In the genomic region with DNA sequence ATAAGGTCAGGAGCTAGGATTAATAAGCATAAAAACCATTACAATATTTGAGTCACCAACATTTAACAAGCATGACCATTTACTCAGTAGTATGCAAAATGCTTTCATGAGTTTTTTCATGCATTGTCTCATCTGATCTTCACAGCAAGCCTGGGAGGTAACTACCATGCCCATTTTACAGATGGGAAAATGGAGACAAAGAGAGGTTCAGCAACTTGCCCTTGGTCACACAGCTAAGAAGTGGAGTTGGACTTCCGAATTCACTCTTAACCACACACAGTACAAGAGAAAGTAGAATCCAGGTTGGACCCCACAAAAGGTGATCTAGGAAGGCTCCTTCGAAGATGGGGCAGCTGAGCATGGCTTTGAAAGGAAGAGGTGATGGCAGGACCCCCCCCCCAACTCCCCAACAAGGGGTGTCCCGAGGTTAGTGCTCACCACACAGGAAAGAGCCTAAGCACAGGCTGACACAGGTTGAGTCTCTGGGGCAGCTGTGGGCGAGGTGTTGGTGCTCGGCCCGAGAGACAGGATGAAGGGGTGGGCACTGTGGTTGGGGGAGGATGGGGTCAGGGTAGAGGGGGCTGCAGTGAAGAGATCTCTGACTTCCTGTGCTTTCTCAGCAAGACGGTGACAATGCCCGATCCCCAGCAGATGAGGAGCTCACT, we compare ENCODE assay signal across 9 cellular contexts.
DNase-seq lines count a peak whose midpoint lies in the region; ATAC-seq and TF ChIP-seq lines count a peak whose summit lies in the region.
"Had no signal": no experiment of that assay in that cellular context is flagged by ENCODE, and none has a peak within 500 bp of the region (broad histone marks: within the 10 kb centered on the region; RNA-seq: fewer than 3 reads in every experiment).

No MANE protein-coding gene starts in this region.

- peak overlapping the region; percentile 85 to 96 (median 92) for H3K27ac Mint-ChIP-seq in immature natural killer cell

- H3K27ac ChIP-seq in temporal lobe (ENCODE audit: low read depth, low read length): peak overlapping the region; percentile 100
- no peak overlapping the region for H3K27ac ChIP-seq in right atrium auricular region

- H3K4me3 Mint-ChIP-seq in immature natural killer cell: peak overlapping the region; percentile 73 to 93 (median 85)

- no peaks in the 10 kb centered on the region for H3K36me3 ChIP-seq in right atrium auricular region

- no peak for ATAC-seq in GM18873 (IDR thresholded peaks at IDR 0.05; ENCODE audit: low FRiP score, unreplicated experiment)

- no peak overlapping the region for H3K4me3 ChIP-seq in right atrium auricular region

- H3K27me3 ChIP-seq in right atrium auricular region: no peaks in the 10 kb centered on the region

- H3K27me3 Mint-ChIP-seq in immature natural killer cell (ENCODE audit: low read depth in 3 of 3): peaks cover 16 to 47% (median 24%) of the 10 kb centered on the region in 3 donors

- no peaks in the 10 kb centered on the region for H3K9me3 Mint-ChIP-seq in immature natural killer cell

- H3K9me3 ChIP-seq in right atrium auricular region: no peaks in the 10 kb centered on the region

- no peak for TF ChIP-seq CTCF in right atrium auricular region (IDR thresholded peaks at IDR 0.05)

- H3K36me3 Mint-ChIP-seq in immature natural killer cell: peaks cover 7 to 16% (median 15%) of the 10 kb centered on the region in 3 donors

- peaks cover 100% of the 10 kb centered on the region in 2 donors for H3K4me1 Mint-ChIP-seq in immature natural killer cell

- H3K4me1 ChIP-seq in right atrium auricular region: peaks cover 0 to 25% of the 10 kb centered on the region in 2 donors

- DNase-seq in activated T-cell treated with anti-CD3 and anti-CD28 coated beads for 24 hours (ENCODE audit: low read depth) (peak; percentile 30), immature natural killer cell (peak; percentile 89 to 90 (median 89)), NCI-H1930 (lab: John Stamatoyannopoulos, UW) (no peak), right atrium auricular region (ENCODE audit: low spot score) (no peak)
- no peak for DNase-seq in activated T-cell treated with anti-CD3 and anti-CD28 coated beads, Interleukin-2, amount 50 U/mL, for 1 hour
- DNase-seq in activated CD8-positive, alpha-beta memory T cell treated with anti-CD3 and anti-CD28 coated beads, Interleukin-2, amount 50 U/mL, for 48 hours: peak; percentile 70
- DNase-seq: SIG-M5 had no signal

Comparison
In these comparisons a context has a peak if more than half of its experiments do, and no peak if none do; other contexts are left out.
1. DNase-seq: peak in activated T-cell treated with anti-CD3 and anti-CD28 coated beads for 24 hours (single experiment), activated CD8-positive, alpha-beta memory T cell treated with anti-CD3 and anti-CD28 coated beads, Interleukin-2, amount 50 U/mL, for 48 hours (single experiment) and immature natural killer cell (3 of 3); none in activated T-cell treated with anti-CD3 and anti-CD28 coated beads, Interleukin-2, amount 50 U/mL, for 1 hour (single experiment), NCI-H1930 (0 of 2) and right atrium auricular region (single experiment).